Comparison of ENCODE assay signal across 1 cellular context in genomic region chr7:75694636-75695035, GRCh38.
TF ChIP-seq lines count a peak whose summit lies in the region.

No MANE protein-coding gene starts in this region.

TF ChIP-seq in GM23338, 12 proteins besides CTCF, POLR2A, EP300 and RAD21 (continued from another document):
- no peak for TF ChIP-seq EZH2 (IDR thresholded peaks at IDR 0.05; ENCODE audit: low read depth, unreplicated experiment)
TF ChIP-seq in GM23338: peak in this region for 0.
